ENCODE assay signal across 22 cellular contexts in the genomic region with DNA sequence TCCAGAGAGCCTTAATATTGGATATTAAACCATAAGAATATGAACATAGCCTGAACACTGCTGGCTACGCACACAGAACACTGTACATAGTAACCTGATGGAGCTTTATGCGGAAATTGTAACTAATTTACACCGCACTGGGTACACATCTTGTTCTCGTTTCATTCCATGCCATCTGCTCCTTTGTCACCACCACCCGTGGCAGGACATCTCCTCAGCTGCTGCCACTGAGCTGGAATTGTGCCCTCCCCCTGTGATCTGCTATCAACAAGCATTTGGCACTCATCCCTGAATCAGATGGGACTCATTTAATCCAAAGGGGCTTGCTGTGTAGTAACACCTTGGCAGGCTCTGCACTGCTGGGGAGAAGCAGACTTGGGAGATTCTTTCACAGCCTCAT.
DNase-seq lines count a peak whose midpoint lies in the region; ATAC-seq and TF ChIP-seq lines count a peak whose summit lies in the region.
"Had no signal": no experiment of that assay in that cellular context is flagged by ENCODE, and none has a peak within 500 bp of the region (broad histone marks: within the 10 kb centered on the region; RNA-seq: fewer than 3 reads in every experiment).

No MANE protein-coding gene starts in this region.

- POLR2A ChIA-PET in IMR-90 (lab: Charles Lee; ENCODE audit: unreplicated experiment), result no interaction called here

- no peak overlapping the region for H3K9ac ChIP-seq in IMR-90 (ENCODE audit: low read depth, low read length)
- H3K9ac ChIP-seq: KMS-11 had no signal

- 64% methylated on average over 4 of the region's 5 CpGs; no CpG with 5 or more reads in 1 of the 2 experiments for WGBS in IMR-90 (ENCODE audit: extremely low coverage in 2 of 2, insufficient read length in 1 of 2), 2 experiments

- H2AK9ac ChIP-seq in IMR-90 (replicated peaks; ENCODE audit: low read depth, low read length, poor library complexity), result no peak overlapping the region

- H4K8ac ChIP-seq in IMR-90 (ENCODE audit: low read depth in 2 of 2, low read length in 2 of 2), result no peak overlapping the region; a peak in 1 of 4 replicates

- H3K79me1 ChIP-seq in IMR-90 (ENCODE audit: low read depth in 1 of 2, low read length in 2 of 2), result no peaks in the 10 kb centered on the region

- no peak overlapping the region for H3K4me2 ChIP-seq in IMR-90 (ENCODE audit: low read depth, low read length)
- H3K4me2 ChIP-seq: KMS-11 had no signal

- peak overlapping the region; percentile 23; the same call in 1 of the 2 replicates for H3K4ac ChIP-seq in IMR-90 (ENCODE audit: low read depth, low read length)

- ATAC-seq in IMR-90 (ENCODE audit: low read depth) (no peak), HG03342 (IDR thresholded peaks at IDR 0.05; ENCODE audit: unreplicated experiment) (no peak)
- ATAC-seq: activated naive CD8-positive, alpha-beta T cell treated with anti-CD3 and anti-CD28 coated beads, Interleukin-2, amount 50 U/mL, for 24 hours; left cardiac atrium; natural killer cell; sciatic nerve had no signal

- H3K4me3 ChIP-seq in IMR-90 (ENCODE audit: insufficient read depth, low read depth, low read length), result no peak overlapping the region
- H3K4me3 ChIP-seq: coronary artery, vagina had no signal

- in situ Hi-C loops in IMR-90 (cut with MboI; ENCODE audit: low sequenced_read_pairs) (no loop called here), KBM-7 (cut with MboI; ENCODE audit: low pct_unique_long_range_greater_than_20kb, low sequenced_read_pairs) (no loop called here)

- peak overlapping the region; percentile 53 for H2AFZ ChIP-seq in IMR-90 (replicated peaks; ENCODE audit: low read length, poor library complexity)

- no peak overlapping the region for H3K56ac ChIP-seq in IMR-90 (ENCODE audit: extremely low read depth, insufficient read depth, low read length)

- peak overlapping the region; percentile 92; the same call in 1 of the 2 replicates for H4K5ac ChIP-seq in IMR-90 (ENCODE audit: low read depth, low read length)

- H4K91ac ChIP-seq in IMR-90 (ENCODE audit: insufficient read depth, low read depth, low read length), result no peak overlapping the region

- no peaks in the 10 kb centered on the region for H3K36me3 ChIP-seq in IMR-90 (ENCODE audit: control insufficient read depth, insufficient read depth, low read length)
- H3K36me3 ChIP-seq: brain microvascular endothelial cell, vagina had no signal

- BruUV-seq in IMR-90 (replicated peaks; lab: Mats Ljungman, UMichigan), result no TSS peak

- no peak overlapping the region for H2BK5ac ChIP-seq in IMR-90 (ENCODE audit: low read depth, low read length, poor library complexity, severe bottlenecking)

- no peak for TF ChIP-seq RAD21 in IMR-90 (IDR thresholded peaks at IDR 0.05; ENCODE audit: low read length)

- H2BK120ac ChIP-seq in IMR-90 (ENCODE audit: low read depth, low read length), result peak overlapping the region; percentile 55

- DNase-seq in COR-L47 (lab: John Stamatoyannopoulos, UW), result peak; percentile 70
- no peak for DNase-seq in IMR-90
- DNase-seq in NCI-H2171 (lab: John Stamatoyannopoulos, UW), result peak; percentile 72
- DNase-seq in cerebellar cortex (ENCODE audit: low spot score), result peak; percentile 97
- no peak for DNase-seq in KBM-7
- no peak for DNase-seq in KG1 (lab: John Stamatoyannopoulos, UW)
- no peak for DNase-seq in NCI-H526 treated with DMSO at 0.1 percent for 48 hours (lab: John Stamatoyannopoulos, UW)
- DNase-seq: activated CD4-positive, alpha-beta T cell treated with anti-CD3 and anti-CD28 coated beads, Interleukin-2, amount 10 ng/mL, durations not matched to agents 7 days and 5 days; activated CD8-positive, alpha-beta memory T cell treated with anti-CD3 and anti-CD28 coated beads, Interleukin-2, amount 50 U/mL, for 4 hours; activated naive CD8-positive, alpha-beta T cell treated with anti-CD3 and anti-CD28 coated beads, Interleukin-2, amount 50 U/mL, for 24 hours; brain microvascular endothelial cell; endodermal cell; GOT3; left cardiac atrium; natural killer cell; NCI-H510A treated with DMSO at 0.1 percent for 48 hours; T-helper 1 cell had no signal

- no peaks in the 10 kb centered on the region for H3K9me1 ChIP-seq in IMR-90 (ENCODE audit: insufficient read depth, low read length)

- no peak for TF ChIP-seq CTCF in IMR-90 (conservative IDR thresholded peaks at IDR 0.05; ENCODE audit: low read depth, low read length)

- CTCF ChIA-PET in IMR-90 (lab: Yijun Ruan, JAX), result interaction anchor here (3.2 kb wide), 1 partner anchor 179 kb away, joined by 9 read pairs; no protein-coding TSS in a partner anchor

- peak overlapping the region; percentile 59; the same call in 1 of the 2 replicates for H2BK20ac ChIP-seq in IMR-90 (ENCODE audit: low read depth, low read length)

- dilution Hi-C loops in IMR-90 (cut with HindIII; ENCODE audit: low sequenced_read_pairs, unreplicated experiment), result no loop called here

- H3K18ac ChIP-seq in IMR-90 (ENCODE audit: low read depth, low read length), result peak overlapping the region; percentile 89

- peaks cover 8% of the 10 kb centered on the region for H3K9me3 ChIP-seq in IMR-90 (ENCODE audit: control insufficient read depth, insufficient read depth, low read length)
- H3K9me3 ChIP-seq: vagina had no signal

- H2AK5ac ChIP-seq in IMR-90 (ENCODE audit: low read depth, low read length), result peak overlapping the region; percentile 47; the same call in 1 of the 2 replicates

- H3K27me3 ChIP-seq in IMR-90 (ENCODE audit: control insufficient read depth, insufficient read depth, low read length), result no peaks in the 10 kb centered on the region
- H3K27me3 ChIP-seq: brain microvascular endothelial cell, vagina had no signal

- H3K14ac ChIP-seq in IMR-90 (replicated peaks; ENCODE audit: low read depth, low read length), result peak overlapping the region; percentile 4; the same call in 1 of the 2 replicates

- TF ChIP-seq POLR2A in IMR-90 (IDR thresholded peaks at IDR 0.05; ENCODE audit: low read depth, low read length), result no peak

- no peak overlapping the region for H3K27ac ChIP-seq in IMR-90 (ENCODE audit: insufficient read depth, low read length)
- H3K27ac ChIP-seq: brain microvascular endothelial cell, coronary artery, KMS-11, vagina had no signal

- intact Hi-C loops in IMR-90 (cut with micrococcal nuclease), result no loop called here

- H4K20me1 ChIP-seq in IMR-90 (ENCODE audit: insufficient read depth, low read length), result no peaks in the 10 kb centered on the region

- peaks cover 3% of the 10 kb centered on the region; the same call in 1 of the 2 replicates for H3K4me1 ChIP-seq in IMR-90 (ENCODE audit: control insufficient read depth, insufficient read depth, low read length)
- H3K4me1 ChIP-seq: vagina had no signal

- H2BK15ac ChIP-seq in IMR-90 (ENCODE audit: low read depth, low read length), result peak overlapping the region; percentile 19; the same call in 1 of the 3 replicates

- no peak overlapping the region for H3K23ac ChIP-seq in IMR-90 (ENCODE audit: low read depth, low read length)

TF ChIP-seq in IMR-90, 13 proteins besides CTCF, POLR2A, EP300 and RAD21:
- TF ChIP-seq BHLHE40 (IDR thresholded peaks at IDR 0.05; ENCODE audit: low read depth, low read length) (no peak), FOS (IDR thresholded peaks at IDR 0.05; ENCODE audit: low read depth, low read length) (no peak), MAZ (IDR thresholded peaks at IDR 0.05; ENCODE audit: borderline replicate concordance, low read depth, low read length) (no peak), SMC3 (IDR thresholded peaks at IDR 0.05; ENCODE audit: low read depth, low read length) (no peak), MAFK (IDR thresholded peaks at IDR 0.05; ENCODE audit: low read depth, low read length) (no peak), RCOR1 (IDR thresholded peaks at IDR 0.05; ENCODE audit: insufficient replicate concordance, low read length) (no peak), CEBPB (IDR thresholded peaks at IDR 0.05; ENCODE audit: low read depth, low read length) (no peak), MXI1 (IDR thresholded peaks at IDR 0.05; ENCODE audit: borderline replicate concordance, low read depth, low read length) (no peak), CHD1 (IDR thresholded peaks at IDR 0.05; ENCODE audit: low read depth, low read length) (no peak), RFX5 (IDR thresholded peaks at IDR 0.05; ENCODE audit: low read depth, low read length) (no peak)
- TF ChIP-seq, protein P1, sequence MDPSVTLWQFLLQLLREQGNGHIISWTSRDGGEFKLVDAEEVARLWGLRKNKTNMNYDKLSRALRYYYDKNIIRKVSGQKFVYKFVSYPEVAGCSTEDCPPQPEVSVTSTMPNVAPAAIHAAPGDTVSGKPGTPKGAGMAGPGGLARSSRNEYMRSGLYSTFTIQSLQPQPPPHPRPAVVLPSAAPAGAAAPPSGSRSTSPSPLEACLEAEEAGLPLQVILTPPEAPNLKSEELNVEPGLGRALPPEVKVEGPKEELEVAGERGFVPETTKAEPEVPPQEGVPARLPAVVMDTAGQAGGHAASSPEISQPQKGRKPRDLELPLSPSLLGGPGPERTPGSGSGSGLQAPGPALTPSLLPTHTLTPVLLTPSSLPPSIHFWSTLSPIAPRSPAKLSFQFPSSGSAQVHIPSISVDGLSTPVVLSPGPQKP (IDR thresholded peaks at IDR 0.05; ENCODE audit: borderline replicate concordance, low read depth, low read length), result no peak
- TF ChIP-seq, protein P2, sequence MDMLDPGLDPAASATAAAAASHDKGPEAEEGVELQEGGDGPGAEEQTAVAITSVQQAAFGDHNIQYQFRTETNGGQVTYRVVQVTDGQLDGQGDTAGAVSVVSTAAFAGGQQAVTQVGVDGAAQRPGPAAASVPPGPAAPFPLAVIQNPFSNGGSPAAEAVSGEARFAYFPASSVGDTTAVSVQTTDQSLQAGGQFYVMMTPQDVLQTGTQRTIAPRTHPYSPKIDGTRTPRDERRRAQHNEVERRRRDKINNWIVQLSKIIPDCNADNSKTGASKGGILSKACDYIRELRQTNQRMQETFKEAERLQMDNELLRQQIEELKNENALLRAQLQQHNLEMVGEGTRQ (IDR thresholded peaks at IDR 0.05; ENCODE audit: low read depth, low read length), result no peak

Comparison
In these comparisons a context has a peak if more than half of its experiments do, and no peak if none do; other contexts are left out.
1. DNase-seq: peak in COR-L47 (single experiment), NCI-H2171 (single experiment) and cerebellar cortex (single experiment); none in IMR-90 (single experiment), KBM-7 (single experiment), KG1 (single experiment) and NCI-H526 treated with DMSO at 0.1 percent for 48 hours (single experiment).